ENCODE assay signal across 13 cellular contexts in genomic region chr7:77399838-77400237, GRCh38.
"Had no signal": no experiment of that assay in that cellular context is flagged by ENCODE, and none has a peak within 500 bp of the region (broad histone marks: within the 10 kb centered on the region; RNA-seq: fewer than 3 reads in every experiment).

No MANE protein-coding gene starts in this region.

- H3K27me3 ChIP-seq: ascending aorta, foreskin keratinocyte had no signal

- H3K4me2 ChIP-seq: smooth muscle cell had no signal

- H3K27ac ChIP-seq: ascending aorta, foreskin keratinocyte, VCaP had no signal

- H3K4me3 ChIP-seq: ascending aorta, smooth muscle cell had no signal

- H3K4me3 Mint-ChIP-seq: activated CD8-positive, alpha-beta T cell treated with anti-CD3 and anti-CD28 coated beads, Interleukin-2, amount 10 ng/mL, durations not matched to agents 7 days and 5 days; activated naive CD8-positive, alpha-beta T cell treated with anti-CD3 and anti-CD28 coated beads, Interleukin-2, amount 50 U/mL, for 24 hours had no signal

- H3K27ac Mint-ChIP-seq: activated CD8-positive, alpha-beta T cell treated with anti-CD3 and anti-CD28 coated beads, Interleukin-2, amount 10 ng/mL, durations not matched to agents 7 days and 5 days; activated naive CD8-positive, alpha-beta T cell treated with anti-CD3 and anti-CD28 coated beads, Interleukin-2, amount 50 U/mL, for 24 hours had no signal

- DNase-seq: activated CD4-positive, alpha-beta T cell treated with anti-CD3 and anti-CD28 coated beads for 4 hours; activated CD8-positive, alpha-beta T cell treated with anti-CD3 and anti-CD28 coated beads, Interleukin-2, amount 10 ng/mL, durations not matched to agents 7 days and 5 days; activated naive CD4-positive, alpha-beta T cell treated with Interleukin-2 at 50 U/mL for 16 hours; activated naive CD8-positive, alpha-beta T cell treated with anti-CD3 and anti-CD28 coated beads, Interleukin-2, amount 50 U/mL, for 24 hours; foreskin keratinocyte; islet precursor cell; right cardiac atrium; stimulated activated naive CD4-positive, alpha-beta T cell; T1000; trophoblast cell had no signal

- H3K9me3 ChIP-seq: ascending aorta had no signal

- H3K36me3 ChIP-seq: ascending aorta had no signal

- H3K27me3 Mint-ChIP-seq: activated naive CD8-positive, alpha-beta T cell treated with anti-CD3 and anti-CD28 coated beads, Interleukin-2, amount 50 U/mL, for 24 hours had no signal

- ATAC-seq: activated CD8-positive, alpha-beta T cell treated with anti-CD3 and anti-CD28 coated beads, Interleukin-2, amount 10 ng/mL, durations not matched to agents 7 days and 5 days; activated naive CD8-positive, alpha-beta T cell treated with anti-CD3 and anti-CD28 coated beads, Interleukin-2, amount 50 U/mL, for 24 hours; foreskin keratinocyte had no signal

- H3K9me3 Mint-ChIP-seq: activated naive CD8-positive, alpha-beta T cell treated with anti-CD3 and anti-CD28 coated beads, Interleukin-2, amount 50 U/mL, for 24 hours had no signal

- H3K4me1 ChIP-seq: ascending aorta had no signal
